In the genomic region with DNA sequence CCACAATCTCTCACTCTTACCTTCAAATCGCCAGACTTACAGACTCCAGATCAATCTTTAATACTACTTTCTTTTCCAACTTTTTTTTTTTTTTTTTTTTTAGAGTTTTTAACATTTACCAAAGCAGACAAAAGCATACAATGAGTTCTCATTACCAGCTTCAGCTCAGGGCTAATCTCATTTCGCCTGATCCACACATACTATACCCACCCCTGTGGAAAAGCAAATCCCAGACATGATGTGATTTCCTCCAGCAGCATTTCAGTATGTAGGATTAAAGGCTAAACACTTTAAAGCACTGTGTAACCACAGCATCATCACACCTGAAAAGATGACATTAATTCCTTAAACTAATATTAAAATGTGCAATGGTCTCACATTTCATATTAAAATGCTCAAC, we compare ENCODE assay signal across 16 cellular contexts.
DNase-seq lines count a peak whose midpoint lies in the region; ATAC-seq and TF ChIP-seq lines count a peak whose summit lies in the region.
"Had no signal": no experiment of that assay in that cellular context is flagged by ENCODE, and none has a peak within 500 bp of the region (broad histone marks: within the 10 kb centered on the region; RNA-seq: fewer than 3 reads in every experiment).

No MANE protein-coding gene starts in this region.

- H3K9me3 Mint-ChIP-seq in Caco-2 (ENCODE audit: unreplicated experiment) (no peaks in the 10 kb centered on the region), WTC11 (0 out of 2 replicates have a peak, but pooled peaks cover 3% of the 10 kb centered on the region), neural crest cell (no peaks in the 10 kb centered on the region)
- no peaks in the 10 kb centered on the region for H3K9me3 Mint-ChIP-seq in stimulated activated effector memory CD8-positive, alpha-beta T cell treated with anti-CD3 and anti-CD28 coated beads, Interleukin-12 subunit alpha, Interleukin-12 subunit beta, amount 100 ng/mL, for 72 hours
- H3K9me3 Mint-ChIP-seq: CD8-positive, alpha-beta T cell had no signal

- peaks cover 7% of the 10 kb centered on the region for H3K4me1 Mint-ChIP-seq in Caco-2 (ENCODE audit: low read depth, unreplicated experiment)
- H3K4me1 Mint-ChIP-seq in WTC11: peaks cover 47% of the 10 kb centered on the region
- H3K4me1 Mint-ChIP-seq in neural crest cell: peaks cover 30% of the 10 kb centered on the region
- no peaks in the 10 kb centered on the region for H3K4me1 Mint-ChIP-seq in stimulated activated effector memory CD8-positive, alpha-beta T cell treated with anti-CD3 and anti-CD28 coated beads, Interleukin-12 subunit alpha, Interleukin-12 subunit beta, amount 100 ng/mL, for 72 hours

- H3K27me3 Mint-ChIP-seq in Caco-2 (ENCODE audit: insufficient read depth, unreplicated experiment): no peaks in the 10 kb centered on the region
- no peaks in the 10 kb centered on the region for H3K27me3 Mint-ChIP-seq in WTC11 (ENCODE audit: low read depth)
- H3K27me3 Mint-ChIP-seq in neural crest cell (ENCODE audit: low read depth): no peaks in the 10 kb centered on the region
- H3K27me3 Mint-ChIP-seq: B cell had no signal

- ATAC-seq in WTC11 (no peak), GM18505 (IDR thresholded peaks at IDR 0.05; ENCODE audit: unreplicated experiment) (no peak), left lobe of liver (no peak)
- ATAC-seq in stimulated activated effector memory CD8-positive, alpha-beta T cell treated with anti-CD3 and anti-CD28 coated beads, Interleukin-12 subunit alpha, Interleukin-12 subunit beta, amount 100 ng/mL, for 72 hours: no peak
- ATAC-seq: CD8-positive, alpha-beta T cell had no signal

- H3K4me3 Mint-ChIP-seq in Caco-2 (ENCODE audit: unreplicated experiment) (no peak overlapping the region), WTC11 (no peak overlapping the region), neural crest cell (peak overlapping the region; percentile 42)
- no peak overlapping the region for H3K4me3 Mint-ChIP-seq in stimulated activated effector memory CD8-positive, alpha-beta T cell treated with anti-CD3 and anti-CD28 coated beads, Interleukin-12 subunit alpha, Interleukin-12 subunit beta, amount 100 ng/mL, for 72 hours
- H3K4me3 Mint-ChIP-seq: B cell; CD8-positive, alpha-beta T cell; H9 had no signal

- H3K27me3 ChIP-seq in Caco-2 (replicated peaks; ENCODE audit: control insufficient read depth, insufficient read depth, low read length): no peaks in the 10 kb centered on the region
- H3K27me3 ChIP-seq: BLaER1 treated with 17β-estradiol and CSF1 and Interleukin-3, amounts not matched to agents 10 nM and 100 nM had no signal

- H3K4me3 ChIP-seq in Caco-2 (ENCODE audit: low read depth, low read length): no peak overlapping the region
- H3K4me3 ChIP-seq: BLaER1 treated with 17β-estradiol and CSF1 and Interleukin-3, amounts not matched to agents 10 nM and 100 nM had no signal

- H3K36me3 ChIP-seq in Caco-2 (ENCODE audit: control insufficient read depth, insufficient read depth, low read length): peaks cover 1% of the 10 kb centered on the region; the same call in 1 of the 2 replicates
- H3K36me3 ChIP-seq: BLaER1 treated with 17β-estradiol and CSF1 and Interleukin-3, amounts not matched to agents 10 nM and 100 nM had no signal

- H3K9me3 ChIP-seq in Caco-2: no peaks in the 10 kb centered on the region
- H3K9me3 ChIP-seq: BLaER1 treated with 17β-estradiol and CSF1 and Interleukin-3, amounts not matched to agents 10 nM and 100 nM had no signal

- H3K27ac Mint-ChIP-seq in Caco-2 (ENCODE audit: unreplicated experiment) (peak overlapping the region; percentile 74), WTC11 (peak overlapping the region; percentile 73; the same call in 1 of the 2 replicates), neural crest cell (ENCODE audit: unreplicated experiment) (no peak overlapping the region)
- no peak overlapping the region for H3K27ac Mint-ChIP-seq in stimulated activated effector memory CD8-positive, alpha-beta T cell treated with anti-CD3 and anti-CD28 coated beads, Interleukin-12 subunit alpha, Interleukin-12 subunit beta, amount 100 ng/mL, for 72 hours
- H3K27ac Mint-ChIP-seq: B cell; CD8-positive, alpha-beta T cell had no signal

- peaks cover 49% of the 10 kb centered on the region for H3K4me1 ChIP-seq in Caco-2

- H3K36me3 Mint-ChIP-seq in Caco-2 (ENCODE audit: insufficient read depth, unreplicated experiment) (peaks cover 76% of the 10 kb centered on the region), WTC11 (peaks cover 22% of the 10 kb centered on the region), neural crest cell (ENCODE audit: low read depth) (peaks cover 28% of the 10 kb centered on the region)
- no peaks in the 10 kb centered on the region for H3K36me3 Mint-ChIP-seq in stimulated activated effector memory CD8-positive, alpha-beta T cell treated with anti-CD3 and anti-CD28 coated beads, Interleukin-12 subunit alpha, Interleukin-12 subunit beta, amount 100 ng/mL, for 72 hours
- H3K36me3 Mint-ChIP-seq: CD8-positive, alpha-beta T cell had no signal

- CTCF ChIA-PET in Caco-2 (lab: Charles Lee) (interaction anchor here (0.7 kb wide), 1 partner anchor 470 kb away, joined by 7 read pairs; no protein-coding TSS in a partner anchor), WTC11 (lab: Charles Lee) (interaction anchor here (1.8 kb wide), 1 partner anchor 14 kb away, joined by 5 read pairs; no protein-coding TSS in a partner anchor)

- TF ChIP-seq POLR2A in GM18505 (IDR thresholded peaks at IDR 0.05; ENCODE audit: borderline replicate concordance, extremely low read depth, insufficient read depth, insufficient read length): no peak

- intact Hi-C loops in Caco-2 (cut with micrococcal nuclease; ENCODE audit: unreplicated experiment): loop anchor here (10.0 kb wide), 1 partner anchor 61 kb away; no protein-coding TSS in a partner anchor

- no TSS peak for BruUV-seq in Caco-2 (replicated peaks; lab: Mats Ljungman, UMichigan)

- TF ChIP-seq CTCF in Caco-2 (IDR thresholded peaks at IDR 0.05; ENCODE audit: insufficient read depth in 1 of 2, low read depth in 1 of 2, low read length in 1 of 2, severe bottlenecking in 1 of 2, unreplicated experiment in 1 of 2) (no peak), WTC11 (IDR thresholded peaks at IDR 0.05) (no peak), neural crest cell (conservative IDR thresholded peaks at IDR 0.05) (no peak)

- no peak for DNase-seq in Caco-2
- DNase-seq in NCI-H82 (lab: John Stamatoyannopoulos, UW): peak; percentile 92
- no peak for DNase-seq in WTC11 (ENCODE audit: low spot score)
- DNase-seq in neural crest cell (ENCODE audit: low read depth, low spot score): no peak
- no peak for DNase-seq in left lobe of liver (ENCODE audit: low spot score)
- no peak for DNase-seq in stimulated activated effector memory CD8-positive, alpha-beta T cell treated with anti-CD3 and anti-CD28 coated beads, Interleukin-12 subunit alpha, Interleukin-12 subunit beta, amount 100 ng/mL, for 72 hours (ENCODE audit: low spot score in 2 of 2)
- DNase-seq in glomerular visceral epithelial cell (ENCODE audit: extremely low spot score): no peak
- DNase-seq: 8988T; CD8-positive, alpha-beta T cell; DMS153; DMS79; GDM1; H9 had no signal

- POLR2A ChIA-PET in Caco-2 (lab: Charles Lee) (no interaction called here), WTC11 (lab: Charles Lee) (no interaction called here)

TF ChIP-seq in WTC11, 78 proteins besides CTCF, POLR2A, EP300 and RAD21 (continues in another document):
- TF ChIP-seq, protein P1, sequence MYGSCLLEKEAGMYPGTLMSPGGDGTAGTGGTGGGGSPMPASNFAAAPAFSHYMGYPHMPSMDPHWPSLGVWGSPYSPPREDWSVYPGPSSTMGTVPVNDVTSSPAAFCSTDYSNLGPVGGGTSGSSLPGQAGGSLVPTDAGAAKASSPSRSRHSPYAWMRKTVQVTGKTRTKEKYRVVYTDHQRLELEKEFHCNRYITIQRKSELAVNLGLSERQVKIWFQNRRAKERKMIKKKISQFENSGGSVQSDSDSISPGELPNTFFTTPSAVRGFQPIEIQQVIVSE (CRISPR knock-in tag; IDR thresholded peaks at IDR 0.05; ENCODE audit: borderline replicate concordance): no peak
- no peak for TF ChIP-seq ESRRA (CRISPR knock-in tag; IDR thresholded peaks at IDR 0.05; ENCODE audit: borderline replicate concordance)
- TF ChIP-seq MXD4 (CRISPR knock-in tag; IDR thresholded peaks at IDR 0.05; ENCODE audit: borderline replicate concordance): no peak
- TF ChIP-seq ZNF671 (CRISPR knock-in tag; IDR thresholded peaks at IDR 0.05): no peak
- no peak for TF ChIP-seq FOXP1 (CRISPR knock-in tag; IDR thresholded peaks at IDR 0.05; ENCODE audit: borderline replicate concordance)
- TF ChIP-seq, protein P2, sequence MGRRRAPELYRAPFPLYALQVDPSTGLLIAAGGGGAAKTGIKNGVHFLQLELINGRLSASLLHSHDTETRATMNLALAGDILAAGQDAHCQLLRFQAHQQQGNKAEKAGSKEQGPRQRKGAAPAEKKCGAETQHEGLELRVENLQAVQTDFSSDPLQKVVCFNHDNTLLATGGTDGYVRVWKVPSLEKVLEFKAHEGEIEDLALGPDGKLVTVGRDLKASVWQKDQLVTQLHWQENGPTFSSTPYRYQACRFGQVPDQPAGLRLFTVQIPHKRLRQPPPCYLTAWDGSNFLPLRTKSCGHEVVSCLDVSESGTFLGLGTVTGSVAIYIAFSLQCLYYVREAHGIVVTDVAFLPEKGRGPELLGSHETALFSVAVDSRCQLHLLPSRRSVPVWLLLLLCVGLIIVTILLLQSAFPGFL (CRISPR knock-in tag; IDR thresholded peaks at IDR 0.05; ENCODE audit: borderline replicate concordance): no peak
- TF ChIP-seq KAT7 (CRISPR knock-in tag; IDR thresholded peaks at IDR 0.05; ENCODE audit: borderline replicate concordance): no peak
- no peak for TF ChIP-seq TCF7 (CRISPR knock-in tag; IDR thresholded peaks at IDR 0.05; ENCODE audit: low read depth)
- TF ChIP-seq HMGA2 (CRISPR knock-in tag; IDR thresholded peaks at IDR 0.05): no peak
- TF ChIP-seq ZNF121 (CRISPR knock-in tag; IDR thresholded peaks at IDR 0.05): no peak
- no peak for TF ChIP-seq GABPB1 (CRISPR knock-in tag; IDR thresholded peaks at IDR 0.05)
- TF ChIP-seq, protein P3, sequence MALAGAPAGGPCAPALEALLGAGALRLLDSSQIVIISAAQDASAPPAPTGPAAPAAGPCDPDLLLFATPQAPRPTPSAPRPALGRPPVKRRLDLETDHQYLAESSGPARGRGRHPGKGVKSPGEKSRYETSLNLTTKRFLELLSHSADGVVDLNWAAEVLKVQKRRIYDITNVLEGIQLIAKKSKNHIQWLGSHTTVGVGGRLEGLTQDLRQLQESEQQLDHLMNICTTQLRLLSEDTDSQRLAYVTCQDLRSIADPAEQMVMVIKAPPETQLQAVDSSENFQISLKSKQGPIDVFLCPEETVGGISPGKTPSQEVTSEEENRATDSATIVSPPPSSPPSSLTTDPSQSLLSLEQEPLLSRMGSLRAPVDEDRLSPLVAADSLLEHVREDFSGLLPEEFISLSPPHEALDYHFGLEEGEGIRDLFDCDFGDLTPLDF (CRISPR knock-in tag; IDR thresholded peaks at IDR 0.05): no peak

Comparison
In these comparisons a context has a peak if more than half of its experiments do, and no peak if none do; other contexts are left out.
1. H3K27ac Mint-ChIP-seq: peak in Caco-2 (single experiment) and WTC11 (single experiment); none in neural crest cell (single experiment) and stimulated activated effector memory CD8-positive, alpha-beta T cell treated with anti-CD3 and anti-CD28 coated beads, Interleukin-12 subunit alpha, Interleukin-12 subunit beta, amount 100 ng/mL, for 72 hours (single experiment).